ENCODE assay signal across 22 cellular contexts in genomic region chr4:37475776-37476175, GRCh38.
DNase-seq lines count a peak whose midpoint lies in the region; ATAC-seq, FAIRE-seq and TF ChIP-seq lines count a peak whose summit lies in the region.
"Had no signal": no experiment of that assay in that cellular context is flagged by ENCODE, and none has a peak within 500 bp of the region (broad histone marks: within the 10 kb centered on the region; RNA-seq: fewer than 3 reads in every experiment).

No MANE protein-coding gene starts in this region.

- DNase-seq in Calu3 (no peak), pancreas (no peak), SHP77 treated with DMSO at 0.1 percent for 48 hours (lab: John Stamatoyannopoulos, UW) (no peak), HEK293T (ENCODE audit: extremely low spot score) (no peak)
- DNase-seq: 8988T; ACHN; BE2C; CD4-positive, CD25-positive, alpha-beta regulatory T cell; DMS53; DND-41; EL; GM23248; KBM-7 had no signal

- TF ChIP-seq CTCF in Calu3 (IDR thresholded peaks at IDR 0.05; ENCODE audit: unreplicated experiment) (no peak), pancreas (IDR thresholded peaks at IDR 0.05) (no peak)

- H3K27me3 ChIP-seq in pancreas = no peaks in the 10 kb centered on the region

- POLR2A ChIA-PET in HEK293T (lab: Yijun Ruan, JAX) = no interaction called here

- CTCF ChIA-PET in Calu3 (lab: Charles Lee) = interaction anchor here (1.0 to 2.5 kb wide), 4 partner anchors 12 to 86 kb away, joined by 3 to 7 read pairs (median 5); no protein-coding TSS in a partner anchor
- CTCF ChIA-PET in HEK293T (lab: Yijun Ruan, JAX) = no interaction called here

- no peaks in the 10 kb centered on the region for H3K36me3 ChIP-seq in pancreas
- H3K36me3 ChIP-seq: BE2C, HAP-1 had no signal

- peaks cover 4 to 52% (median 45%) of the 10 kb centered on the region in 3 donors for H3K4me1 ChIP-seq in pancreas
- H3K4me1 ChIP-seq: BE2C, HAP-1 had no signal

- peak overlapping the region in 2 of 4 donors; percentile 6 to 42 for H3K27ac ChIP-seq in pancreas
- H3K27ac ChIP-seq: GM23248 had no signal

- FAIRE-seq in TTC549 (lab: Jason Lieb, UNC) = peak; percentile 84
- FAIRE-seq in endometrium (lab: Jason Lieb, UNC) = peak; percentile 50
- FAIRE-seq in pancreas (lab: Jason Lieb, UNC) = peak; percentile 75
- FAIRE-seq: GM12891, GM19239, HepG2 had no signal

- WGBS in pancreas, 2 donors = 24 to 34% methylated on average over 1 of the region's 1 CpG

- H3K9me3 ChIP-seq in pancreas = no peaks in the 10 kb centered on the region
- H3K9me3 ChIP-seq: BE2C, HAP-1 had no signal

- no peaks in the 10 kb centered on the region for H3K27me3 Mint-ChIP-seq in Calu3 (ENCODE audit: unreplicated experiment)

- ATAC-seq in pancreas = no peak
- no peak for ATAC-seq in HG02885 (IDR thresholded peaks at IDR 0.05; ENCODE audit: poor library complexity, unreplicated experiment)
- no peak for ATAC-seq in GM21825 (IDR thresholded peaks at IDR 0.05; ENCODE audit: unreplicated experiment)
- ATAC-seq: HepG2 had no signal

- intact Hi-C loops in Calu3 (cut with micrococcal nuclease; ENCODE audit: unreplicated experiment) (no loop called here), pancreas (cut with DNase I) (no loop called here)

- peaks cover 29% of the 10 kb centered on the region for H3K36me3 Mint-ChIP-seq in Calu3 (ENCODE audit: insufficient read depth, unreplicated experiment)
- H3K36me3 Mint-ChIP-seq: CD4-positive, CD25-positive, alpha-beta regulatory T cell; IgD-negative memory B cell had no signal

- peaks cover 2% of the 10 kb centered on the region for H3K9me3 Mint-ChIP-seq in Calu3 (ENCODE audit: low read depth, unreplicated experiment)

- H3K4me1 Mint-ChIP-seq in Calu3 (ENCODE audit: low read depth, unreplicated experiment) = peaks cover 80% of the 10 kb centered on the region

- H3K4me3 Mint-ChIP-seq in Calu3 (ENCODE audit: low read depth, unreplicated experiment) = peak overlapping the region; percentile 10
- H3K4me3 Mint-ChIP-seq: CD4-positive, CD25-positive, alpha-beta regulatory T cell; IgD-negative memory B cell had no signal

- H3K27ac Mint-ChIP-seq in Calu3 (ENCODE audit: unreplicated experiment) = peak overlapping the region; percentile 69
- H3K27ac Mint-ChIP-seq: CD4-positive, CD25-positive, alpha-beta regulatory T cell; IgD-negative memory B cell had no signal

- no peak overlapping the region for H3K4me3 ChIP-seq in pancreas
- H3K4me3 ChIP-seq: GM23248, HAP-1 had no signal

- BruUV-seq in Calu3 (replicated peaks; lab: Mats Ljungman, UMichigan) = no TSS peak

TF ChIP-seq in HEK293T, 16 proteins besides CTCF, POLR2A, EP300 and RAD21:
- TF ChIP-seq L3MBTL2 (conservative IDR thresholded peaks at IDR 0.05) = no peak
- TF ChIP-seq BHLHE40 (IDR thresholded peaks at IDR 0.05; ENCODE audit: borderline replicate concordance) = no peak
- no peak for TF ChIP-seq ELF4 (IDR thresholded peaks at IDR 0.05)
- no peak for TF ChIP-seq TARDBP (IDR thresholded peaks at IDR 0.05)
- no peak for TF ChIP-seq FOXK2 (IDR thresholded peaks at IDR 0.05)
- no peak for TF ChIP-seq FOXA1 (IDR thresholded peaks at IDR 0.05)
- TF ChIP-seq FOXM1 (IDR thresholded peaks at IDR 0.05; ENCODE audit: borderline replicate concordance) = no peak
- no peak for TF ChIP-seq SP1 (IDR thresholded peaks at IDR 0.05)
- TF ChIP-seq PKNOX1 (IDR thresholded peaks at IDR 0.05) = no peak
- TF ChIP-seq NFRKB (IDR thresholded peaks at IDR 0.05) = no peak
